15 cellular contexts compared by ENCODE assay signal in genomic region chr7:116259821-116260440, GRCh38. TPM values are rescaled to one million over a fixed set of nuclear protein-coding genes. Genes with fewer than 3 reads are reported as not detected.
DNase-seq lines count a peak whose midpoint lies in the region; ATAC-seq, FAIRE-seq and TF ChIP-seq lines count a peak whose summit lies in the region.
"Had no signal": no experiment of that assay in that cellular context is flagged by ENCODE, and none has a peak within 500 bp of the region (broad histone marks: within the 10 kb centered on the region; RNA-seq: fewer than 3 reads in every experiment).

No MANE protein-coding gene starts in this region.

- no peaks in the 10 kb centered on the region for H3K9me3 ChIP-seq in astrocyte (ENCODE audit: insufficient read depth, low read depth, low read length)
- H3K9me3 ChIP-seq: upper lobe of right lung had no signal

- peak overlapping the region; percentile 50 for H3K4me2 ChIP-seq in astrocyte (ENCODE audit: low read length)

- H3K79me2 ChIP-seq in ACC112 (ENCODE audit: control insufficient read depth, insufficient read depth, low read length, unreplicated experiment), result no peaks in the 10 kb centered on the region
- H3K79me2 ChIP-seq in astrocyte (ENCODE audit: insufficient read depth, low read length), result peaks cover 2% of the 10 kb centered on the region

- no peak overlapping the region for H2AFZ ChIP-seq in ACC112 (ENCODE audit: low read length, unreplicated experiment)
- H2AFZ ChIP-seq in astrocyte (ENCODE audit: low read depth, low read length), result no peak overlapping the region

- ATAC-seq in activated T-cell treated with anti-CD3 and anti-CD28 coated beads, Interleukin-2, amount 50 U/mL, for 72 hours (replicated peaks in 1 of 2), result no peak
- ATAC-seq in HG03469 (IDR thresholded peaks at IDR 0.05; ENCODE audit: unreplicated experiment) (no peak), GM19467 (IDR thresholded peaks at IDR 0.05; ENCODE audit: unreplicated experiment) (no peak)
- ATAC-seq: activated naive CD8-positive, alpha-beta T cell treated with anti-CD3 and anti-CD28 coated beads, Interleukin-2, amount 50 U/mL, for 24 hours; effector memory CD8-positive, alpha-beta T cell; HepG2; upper lobe of right lung had no signal

- peaks cover 14% of the 10 kb centered on the region; the same call in 1 of the 2 replicates for H3K36me3 Mint-ChIP-seq in HFFc6 (ENCODE audit: low read depth)
- H3K36me3 Mint-ChIP-seq in astrocyte (ENCODE audit: low read depth, unreplicated experiment), result peaks cover 9% of the 10 kb centered on the region
- peaks cover 0 to 5% of the 10 kb centered on the region in 2 donors for H3K36me3 Mint-ChIP-seq in activated T-cell treated with anti-CD3 and anti-CD28 coated beads, Interleukin-2, amount 50 U/mL, for 72 hours (ENCODE audit: insufficient read depth in 2 of 2)

- H3K4me3 Mint-ChIP-seq in HFFc6 (peak overlapping the region; percentile 32; the same call in 1 of the 2 replicates), astrocyte (ENCODE audit: unreplicated experiment) (no peak overlapping the region)
- no peak overlapping the region for H3K4me3 Mint-ChIP-seq in activated T-cell treated with anti-CD3 and anti-CD28 coated beads, Interleukin-2, amount 50 U/mL, for 72 hours
- H3K4me3 Mint-ChIP-seq: activated naive CD8-positive, alpha-beta T cell treated with anti-CD3 and anti-CD28 coated beads, Interleukin-2, amount 50 U/mL, for 24 hours; effector memory CD8-positive, alpha-beta T cell; naive B cell had no signal

- no peak overlapping the region for H3K9ac ChIP-seq in astrocyte (ENCODE audit: low read length)

- no peaks in the 10 kb centered on the region for H3K27me3 Mint-ChIP-seq in HFFc6 (ENCODE audit: insufficient read depth)
- no peaks in the 10 kb centered on the region for H3K27me3 Mint-ChIP-seq in astrocyte (ENCODE audit: low read depth, unreplicated experiment)
- H3K27me3 Mint-ChIP-seq in activated T-cell treated with anti-CD3 and anti-CD28 coated beads, Interleukin-2, amount 50 U/mL, for 72 hours (ENCODE audit: low read depth), result peaks cover under 1% of the 10 kb centered on the region
- H3K27me3 Mint-ChIP-seq: activated naive CD8-positive, alpha-beta T cell treated with anti-CD3 and anti-CD28 coated beads, Interleukin-2, amount 50 U/mL, for 24 hours; effector memory CD8-positive, alpha-beta T cell; naive B cell had no signal

- H3K27me3 ChIP-seq in ACC112 (ENCODE audit: insufficient read depth, low read length), result no peaks in the 10 kb centered on the region
- no peaks in the 10 kb centered on the region for H3K27me3 ChIP-seq in astrocyte (ENCODE audit: insufficient read depth, low read length)
- H3K27me3 ChIP-seq: upper lobe of right lung had no signal

- H3K27ac Mint-ChIP-seq in HFFc6 (peak overlapping the region; percentile 90), astrocyte (ENCODE audit: unreplicated experiment) (peak overlapping the region; percentile 90)
- no peak overlapping the region for H3K27ac Mint-ChIP-seq in activated T-cell treated with anti-CD3 and anti-CD28 coated beads, Interleukin-2, amount 50 U/mL, for 72 hours
- H3K27ac Mint-ChIP-seq: activated naive CD8-positive, alpha-beta T cell treated with anti-CD3 and anti-CD28 coated beads, Interleukin-2, amount 50 U/mL, for 24 hours had no signal

- peak; percentile 88 for FAIRE-seq in astrocyte (lab: Jason Lieb, UNC)
- FAIRE-seq: HepG2 had no signal

- peak; percentile 84 for DNase-seq in HFFc6
- DNase-seq in astrocyte (ENCODE audit: low read depth), result peak; percentile 85
- peak; percentile 19 for DNase-seq in hepatic stellate cell (ENCODE audit: low spot score)
- DNase-seq in activated T-cell treated with anti-CD3 and anti-CD28 coated beads, Interleukin-2, amount 50 U/mL, for 72 hours, result no peak
- DNase-seq in KG1 (lab: John Stamatoyannopoulos, UW), result no peak
- DNase-seq: activated naive CD8-positive, alpha-beta T cell treated with anti-CD3 and anti-CD28 coated beads, Interleukin-2, amount 50 U/mL, for 24 hours; effector memory CD8-positive, alpha-beta T cell; GDM1; naive B cell; NCI-H1436 treated with DMSO at 0.1 percent for 48 hours; upper lobe of right lung had no signal

- H3K4me1 Mint-ChIP-seq in HFFc6 (ENCODE audit: low read depth), result peaks cover 68% of the 10 kb centered on the region
- peaks cover 25% of the 10 kb centered on the region for H3K4me1 Mint-ChIP-seq in astrocyte (ENCODE audit: low read depth, unreplicated experiment)
- H3K4me1 Mint-ChIP-seq in activated T-cell treated with anti-CD3 and anti-CD28 coated beads, Interleukin-2, amount 50 U/mL, for 72 hours (ENCODE audit: low read depth), result peaks cover 10% of the 10 kb centered on the region

- H3K4me3 ChIP-seq in ACC112 (ENCODE audit: low read depth, low read length) (no peak overlapping the region), astrocyte (ENCODE audit: insufficient read depth, low read depth, low read length) (no peak overlapping the region)
- H3K4me3 ChIP-seq: upper lobe of right lung had no signal

- H3K27ac ChIP-seq in ACC112 (ENCODE audit: low read depth, low read length) (peak overlapping the region; percentile 89), astrocyte (ENCODE audit: low read depth, low read length) (peak overlapping the region; percentile 69)
- H3K27ac ChIP-seq: upper lobe of right lung had no signal

- TF ChIP-seq CTCF in HFFc6 (IDR thresholded peaks at IDR 0.05) (no peak), astrocyte (IDR thresholded peaks at IDR 0.05; ENCODE audit: insufficient read depth, low read depth, low read length) (no peak)

- H4K20me1 ChIP-seq in astrocyte (ENCODE audit: insufficient read depth, low read length), result no peaks in the 10 kb centered on the region

- H3K4me1 ChIP-seq in ACC112 (ENCODE audit: control insufficient read depth, insufficient read depth, low read length, unreplicated experiment) (peaks cover 25% of the 10 kb centered on the region), astrocyte (ENCODE audit: insufficient read depth, low read length) (peaks cover 14% of the 10 kb centered on the region)
- H3K4me1 ChIP-seq: upper lobe of right lung had no signal

- H3K9me3 Mint-ChIP-seq in HFFc6 (no peaks in the 10 kb centered on the region), astrocyte (ENCODE audit: unreplicated experiment) (no peaks in the 10 kb centered on the region)
- no peaks in the 10 kb centered on the region for H3K9me3 Mint-ChIP-seq in activated T-cell treated with anti-CD3 and anti-CD28 coated beads, Interleukin-2, amount 50 U/mL, for 72 hours
- H3K9me3 Mint-ChIP-seq: activated naive CD8-positive, alpha-beta T cell treated with anti-CD3 and anti-CD28 coated beads, Interleukin-2, amount 50 U/mL, for 24 hours; effector memory CD8-positive, alpha-beta T cell; naive B cell had no signal

- H3K36me3 ChIP-seq in ACC112 (ENCODE audit: insufficient read depth, low read length), result no peaks in the 10 kb centered on the region
- H3K36me3 ChIP-seq in astrocyte (ENCODE audit: insufficient read depth, low read length), result peaks cover 13% of the 10 kb centered on the region

RNA-seq across cellular contexts. Expression of gene TES, which starts 49.6 kb away (rescaled TPM):
- total RNA-seq in HFFc6 (2021; fragmentation: NEBNext Ultra II Directional; extraction: Animal tissue kit (Norgen Biotek cat#: 25700)), result 10 to 100 TPM; 10.4 to 29.3 (median 22.4) TPM
- total RNA-seq in astrocyte, result 179 and 184 TPM in 2 replicates
- total RNA-seq in activated T-cell treated with anti-CD3 and anti-CD28 coated beads, Interleukin-2, amount 50 U/mL, for 72 hours, result 100 to 1,000 TPM; 121 to 125 TPM

Comparison
In these comparisons a context has a peak if more than half of its experiments do, and no peak if none do; other contexts are left out.
1. DNase-seq: peak in HFFc6 (single experiment), astrocyte (single experiment) and hepatic stellate cell (single experiment); none in activated T-cell treated with anti-CD3 and anti-CD28 coated beads, Interleukin-2, amount 50 U/mL, for 72 hours (0 of 2) and KG1 (single experiment).